ENCODE assay signal across 7 cellular contexts in the genomic region with DNA sequence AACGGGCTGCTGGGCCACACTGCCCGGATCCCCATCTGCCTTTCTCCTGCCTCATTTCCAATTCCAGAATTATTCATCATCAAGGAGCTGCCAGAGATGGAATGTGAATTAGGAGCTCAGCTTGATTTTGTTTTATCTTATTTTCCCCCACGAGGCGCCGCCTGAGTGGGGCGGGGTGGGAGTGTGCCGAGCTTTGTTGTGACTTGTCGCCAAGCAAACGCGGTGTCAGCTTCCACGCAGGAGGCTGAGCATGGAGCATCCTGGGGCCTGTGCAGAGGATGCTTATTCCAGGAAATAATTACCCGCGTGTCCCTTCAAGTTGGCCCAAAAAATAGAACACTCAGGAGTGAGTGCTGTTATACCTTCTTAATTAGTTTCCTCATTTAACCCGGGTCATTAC.
"Had no signal": no experiment of that assay in that cellular context is flagged by ENCODE, and none has a peak within 500 bp of the region (broad histone marks: within the 10 kb centered on the region; RNA-seq: fewer than 3 reads in every experiment).

No MANE protein-coding gene starts in this region.

- ATAC-seq: HCT116, K562 had no signal

- DNase-seq: GM23248, GOT3, H7, HFFc6, IMR-90 had no signal
